Comparison of ENCODE assay signal across 17 cellular contexts in genomic region chrX:74325130-74326059, GRCh38. TPM values are rescaled to one million over a fixed set of nuclear protein-coding genes. Genes with fewer than 3 reads are reported as not detected.
A peak's percentile ranks its signal among the peaks of the same experiment; 100 is the strongest.
DNase-seq lines count a peak whose midpoint lies in the region; ATAC-seq, FAIRE-seq and TF ChIP-seq lines count a peak whose summit lies in the region.
"Had no signal": no experiment of that assay in that cellular context is flagged by ENCODE, and none has a peak within 500 bp of the region (broad histone marks: within the 10 kb centered on the region; RNA-seq: fewer than 3 reads in every experiment).

No MANE protein-coding gene starts in this region.

- H3K4me2 ChIP-seq in HCT116 (ENCODE audit: low read length): no peak overlapping the region

- no peaks in the 10 kb centered on the region for H3K4me1 ChIP-seq in HCT116 (ENCODE audit: control insufficient read depth in 1 of 2, insufficient read depth in 2 of 2, low read length in 2 of 2)
- peaks cover 26% of the 10 kb centered on the region for H3K4me1 ChIP-seq in iPS-18a (ENCODE audit: control insufficient read depth, low read depth, low read length)
- H3K4me1 ChIP-seq: Caco-2, left ventricle myocardium inferior, SJCRH30 had no signal

- peak; percentile 44; the same call in 1 of the 2 replicates for ATAC-seq in HCT116
- ATAC-seq: stimulated activated memory B cell treated with anti-CD40 and anti-IgM and Interleukin-4, amounts not matched to agents 10 μg/mL and 1 μg/mL and 100 μg/mL, for 72 hours had no signal

- TF ChIP-seq POLR2A in HCT116 (IDR thresholded peaks at IDR 0.05; ENCODE audit: borderline replicate concordance, extremely low read depth, insufficient read depth, insufficient read length): no peak

- no peaks in the 10 kb centered on the region for H3K36me3 ChIP-seq in HCT116 (ENCODE audit: control insufficient read depth in 1 of 2, insufficient read depth in 2 of 2, low read length in 2 of 2)
- no peaks in the 10 kb centered on the region for H3K36me3 ChIP-seq in iPS-18a (ENCODE audit: control insufficient read depth, low read depth, low read length)
- H3K36me3 ChIP-seq: left ventricle myocardium inferior, SJCRH30 had no signal

- H3K27me3 ChIP-seq in HCT116 (ENCODE audit: insufficient read depth, low read length) (no peaks in the 10 kb centered on the region), iPS-18a (ENCODE audit: control insufficient read depth, insufficient read depth, low read length) (no peaks in the 10 kb centered on the region)
- H3K27me3 ChIP-seq: SJCRH30 had no signal

- BruUV-seq in HCT116 (replicated peaks; lab: Mats Ljungman, UMichigan): no TSS peak

- H3K9me3 ChIP-seq in HCT116 (ENCODE audit: control insufficient read depth in 1 of 2, insufficient read depth in 1 of 2, low read depth in 1 of 2, low read length in 2 of 2) (no peaks in the 10 kb centered on the region), iPS-18a (ENCODE audit: control insufficient read depth, low read depth, low read length) (no peaks in the 10 kb centered on the region)
- H3K9me3 ChIP-seq: Caco-2, left ventricle myocardium inferior, SJCRH30 had no signal

- FAIRE-seq in D721Med (lab: Jason Lieb, UNC): peak; percentile 91

- POLR2A ChIA-PET in HCT116 (lab: Charles Lee): no interaction called here

- H3K27ac Mint-ChIP-seq in immature natural killer cell (no peak overlapping the region), progenitor cell of endocrine pancreas (no peak overlapping the region)
- H3K27ac Mint-ChIP-seq: activated CD4-positive, alpha-beta T cell treated with anti-CD3 and anti-CD28 coated beads, Interleukin-2, amount 10 ng/mL, durations not matched to agents 7 days and 5 days; activated naive CD4-positive, alpha-beta T cell treated with anti-CD3 and anti-CD28 coated beads, Interleukin-2, amount 50 U/mL, for 24 hours; stimulated activated memory B cell treated with anti-CD40 and anti-IgM and Interleukin-4, amounts not matched to agents 10 μg/mL and 1 μg/mL and 100 μg/mL, for 72 hours had no signal

- H4K20me1 ChIP-seq in HCT116 (ENCODE audit: insufficient read depth): no peaks in the 10 kb centered on the region

- CTCF ChIA-PET in HCT116 (lab: Charles Lee): no interaction called here

- H3K36me3 Mint-ChIP-seq in immature natural killer cell (no peaks in the 10 kb centered on the region), progenitor cell of endocrine pancreas (ENCODE audit: insufficient read depth) (no peaks in the 10 kb centered on the region)
- H3K36me3 Mint-ChIP-seq: activated naive CD4-positive, alpha-beta T cell treated with anti-CD3 and anti-CD28 coated beads, Interleukin-2, amount 50 U/mL, for 24 hours; stimulated activated memory B cell treated with anti-CD40 and anti-IgM and Interleukin-4, amounts not matched to agents 10 μg/mL and 1 μg/mL and 100 μg/mL, for 72 hours had no signal

- H3K27ac ChIP-seq in HCT116 (ENCODE audit: low read depth, low read length) (no peak overlapping the region), iPS-18a (ENCODE audit: low read length) (peak overlapping the region; percentile 76)
- H3K27ac ChIP-seq: left ventricle myocardium inferior, SJCRH30 had no signal

- TF ChIP-seq RAD21 in HCT116 (IDR thresholded peaks at IDR 0.05; ENCODE audit: low read depth): 0 out of 2 replicates have a peak, but pooled peaks have one; percentile 14

- no peak for DNase-seq in D721Med (ENCODE audit: insufficient read length, low spot score)
- no peak for DNase-seq in HCT116 (ENCODE audit: low read depth, low spot score)
- peak; percentile 33 for DNase-seq in NCI-H748 treated with DMSO at 0.1 percent for 48 hours (lab: John Stamatoyannopoulos, UW)
- no peak for DNase-seq in immature natural killer cell
- no peak for DNase-seq in NCI-H187 (lab: John Stamatoyannopoulos, UW)
- DNase-seq in medulla oblongata (ENCODE audit: extremely low spot score): no peak
- DNase-seq in progenitor cell of endocrine pancreas (ENCODE audit: low spot score, unreplicated experiment): no peak
- DNase-seq: activated CD4-positive, alpha-beta T cell treated with anti-CD3 and anti-CD28 coated beads, Interleukin-2, amount 10 ng/mL, durations not matched to agents 7 days and 5 days; Caco-2; cerebellar nuclear complex; left ventricle myocardium inferior; NCI-H187 treated with DMSO at 0.1 percent for 48 hours; SJCRH30 had no signal

- H3K9me3 Mint-ChIP-seq in immature natural killer cell: no peaks in the 10 kb centered on the region
- no peaks in the 10 kb centered on the region for H3K9me3 Mint-ChIP-seq in progenitor cell of endocrine pancreas (ENCODE audit: low read depth)
- H3K9me3 Mint-ChIP-seq: activated CD4-positive, alpha-beta T cell treated with anti-CD3 and anti-CD28 coated beads, Interleukin-2, amount 10 ng/mL, durations not matched to agents 7 days and 5 days; activated naive CD4-positive, alpha-beta T cell treated with anti-CD3 and anti-CD28 coated beads, Interleukin-2, amount 50 U/mL, for 24 hours; stimulated activated memory B cell treated with anti-CD40 and anti-IgM and Interleukin-4, amounts not matched to agents 10 μg/mL and 1 μg/mL and 100 μg/mL, for 72 hours had no signal

- H3K4me3 Mint-ChIP-seq in immature natural killer cell (peak overlapping the region in 1 of 5 donors; percentile 18), progenitor cell of endocrine pancreas (ENCODE audit: low read depth) (no peak overlapping the region)
- H3K4me3 Mint-ChIP-seq: activated CD4-positive, alpha-beta T cell treated with anti-CD3 and anti-CD28 coated beads, Interleukin-2, amount 10 ng/mL, durations not matched to agents 7 days and 5 days; activated naive CD4-positive, alpha-beta T cell treated with anti-CD3 and anti-CD28 coated beads, Interleukin-2, amount 50 U/mL, for 24 hours; stimulated activated memory B cell treated with anti-CD40 and anti-IgM and Interleukin-4, amounts not matched to agents 10 μg/mL and 1 μg/mL and 100 μg/mL, for 72 hours had no signal

- intact Hi-C loops in HCT116 (cut with micrococcal nuclease): no loop called here

- RAD21 ChIA-PET in HCT116 (lab: Charles Lee; ENCODE audit: low non-redundant PET in 1 of 2, low total read pairs in 2 of 2, uncharacterized antibody in 2 of 2, unreplicated experiment in 2 of 2): no interaction called here

- H3K79me2 ChIP-seq in HCT116 (ENCODE audit: insufficient read depth, low read length): no peaks in the 10 kb centered on the region

- H3K4me1 Mint-ChIP-seq in immature natural killer cell: no peaks in the 10 kb centered on the region
- no peaks in the 10 kb centered on the region for H3K4me1 Mint-ChIP-seq in progenitor cell of endocrine pancreas (ENCODE audit: low read depth)
- H3K4me1 Mint-ChIP-seq: activated CD4-positive, alpha-beta T cell treated with anti-CD3 and anti-CD28 coated beads, Interleukin-2, amount 10 ng/mL, durations not matched to agents 7 days and 5 days; activated naive CD4-positive, alpha-beta T cell treated with anti-CD3 and anti-CD28 coated beads, Interleukin-2, amount 50 U/mL, for 24 hours; stimulated activated memory B cell treated with anti-CD40 and anti-IgM and Interleukin-4, amounts not matched to agents 10 μg/mL and 1 μg/mL and 100 μg/mL, for 72 hours had no signal

- TF ChIP-seq CTCF in D721Med (IDR thresholded peaks at IDR 0.05; ENCODE audit: insufficient read depth, missing control alignments): no peak
- no peak for TF ChIP-seq CTCF in HCT116 (IDR thresholded peaks at IDR 0.05 in 2 of 3, conservative IDR thresholded peaks at IDR 0.05 in 1 of 3; ENCODE audit: borderline replicate concordance in 1 of 3, insufficient read depth in 1 of 3, low read depth in 2 of 3, low read length in 2 of 3)
- no peak for TF ChIP-seq CTCF in progenitor cell of endocrine pancreas (IDR thresholded peaks at IDR 0.05; ENCODE audit: unreplicated experiment)

- no peak overlapping the region for H3K4me3 ChIP-seq in HCT116 (replicated peaks in 1 of 2; ENCODE audit: low read depth in 1 of 2, low read length in 2 of 2)
- H3K4me3 ChIP-seq in iPS-18a (ENCODE audit: low read length): no peak overlapping the region
- H3K4me3 ChIP-seq: left ventricle myocardium inferior, SJCRH30 had no signal

- H3K27me3 Mint-ChIP-seq in immature natural killer cell (ENCODE audit: low read depth in 3 of 3): peaks cover 0 to 7% (median 0%) of the 10 kb centered on the region in 3 donors
- no peaks in the 10 kb centered on the region for H3K27me3 Mint-ChIP-seq in progenitor cell of endocrine pancreas
- H3K27me3 Mint-ChIP-seq: activated CD4-positive, alpha-beta T cell treated with anti-CD3 and anti-CD28 coated beads, Interleukin-2, amount 10 ng/mL, durations not matched to agents 7 days and 5 days; activated naive CD4-positive, alpha-beta T cell treated with anti-CD3 and anti-CD28 coated beads, Interleukin-2, amount 50 U/mL, for 24 hours; stimulated activated memory B cell treated with anti-CD40 and anti-IgM and Interleukin-4, amounts not matched to agents 10 μg/mL and 1 μg/mL and 100 μg/mL, for 72 hours had no signal

- no peaks in the 10 kb centered on the region for H3K9me2 ChIP-seq in HCT116 (ENCODE audit: insufficient read depth)

- no peak overlapping the region for H3K9ac ChIP-seq in HCT116 (ENCODE audit: low read length)
- H3K9ac ChIP-seq in iPS-18a (ENCODE audit: low read length): peak overlapping the region; percentile 45

- no peak overlapping the region for H2AFZ ChIP-seq in HCT116 (ENCODE audit: low read depth, low read length, poor library complexity, severe bottlenecking)

TF ChIP-seq in HCT116, 20 proteins besides CTCF, POLR2A, EP300 and RAD21 (continues in another document):
- TF ChIP-seq SIN3A (IDR thresholded peaks at IDR 0.05; ENCODE audit: low read depth): no peak
- TF ChIP-seq, protein P1, sequence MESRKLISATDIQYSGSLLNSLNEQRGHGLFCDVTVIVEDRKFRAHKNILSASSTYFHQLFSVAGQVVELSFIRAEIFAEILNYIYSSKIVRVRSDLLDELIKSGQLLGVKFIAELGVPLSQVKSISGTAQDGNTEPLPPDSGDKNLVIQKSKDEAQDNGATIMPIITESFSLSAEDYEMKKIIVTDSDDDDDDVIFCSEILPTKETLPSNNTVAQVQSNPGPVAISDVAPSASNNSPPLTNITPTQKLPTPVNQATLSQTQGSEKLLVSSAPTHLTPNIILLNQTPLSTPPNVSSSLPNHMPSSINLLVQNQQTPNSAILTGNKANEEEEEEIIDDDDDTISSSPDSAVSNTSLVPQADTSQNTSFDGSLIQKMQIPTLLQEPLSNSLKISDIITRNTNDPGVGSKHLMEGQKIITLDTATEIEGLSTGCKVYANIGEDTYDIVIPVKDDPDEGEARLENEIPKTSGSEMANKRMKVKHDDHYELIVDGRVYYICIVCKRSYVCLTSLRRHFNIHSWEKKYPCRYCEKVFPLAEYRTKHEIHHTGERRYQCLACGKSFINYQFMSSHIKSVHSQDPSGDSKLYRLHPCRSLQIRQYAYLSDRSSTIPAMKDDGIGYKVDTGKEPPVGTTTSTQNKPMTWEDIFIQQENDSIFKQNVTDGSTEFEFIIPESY (IDR thresholded peaks at IDR 0.05; ENCODE audit: extremely low read depth, insufficient replicate concordance, low read length): no peak
- TF ChIP-seq TCF7L2 (IDR thresholded peaks at IDR 0.05; ENCODE audit: borderline replicate concordance, extremely low read depth, insufficient read depth, insufficient read length): no peak
- TF ChIP-seq FOSL1 (IDR thresholded peaks at IDR 0.05; ENCODE audit: low read depth): no peak
- TF ChIP-seq SP1 (IDR thresholded peaks at IDR 0.05; ENCODE audit: low read depth): no peak
- TF ChIP-seq EGR1 (IDR thresholded peaks at IDR 0.05; ENCODE audit: low read depth): no peak

RNA-seq across cellular contexts. Expression of gene ZCCHC13, which starts 21.4 kb away (rescaled TPM):
- total RNA-seq in HCT116 (2021; ENCODE audit: unreplicated experiment) (not detected), progenitor cell of endocrine pancreas (not detected in 2 replicates)
- not detected in 2 replicates for polyA plus RNA-seq in HCT116 (2012)
- polyA plus RNA-seq in immature natural killer cell: not detected
- total RNA-seq: activated CD4-positive, alpha-beta T cell treated with anti-CD3 and anti-CD28 coated beads, Interleukin-2, amount 10 ng/mL, durations not matched to agents 7 days and 5 days; Caco-2; fibroblast of lung; left ventricle myocardium inferior; SJCRH30 had no signal
- polyA plus RNA-seq: fibroblast of lung had no signal
